Comparison of ENCODE assay signal across 9 cellular contexts in genomic region chr10:133309720-133310398, GRCh38. TPM values are rescaled to one million over a fixed set of nuclear protein-coding genes. Genes with fewer than 3 reads are reported as not detected.
A peak's percentile ranks its signal among the peaks of the same experiment; 100 is the strongest.
DNase-seq lines count a peak whose midpoint lies in the region; ATAC-seq and TF ChIP-seq lines count a peak whose summit lies in the region.
"Had no signal": no experiment of that assay in that cellular context is flagged by ENCODE, and none has a peak within 500 bp of the region (broad histone marks: within the 10 kb centered on the region; RNA-seq: fewer than 3 reads in every experiment).

No MANE protein-coding gene starts in this region.

- intact Hi-C loops in colonic mucosa (cut with DNase I), result loop anchor here (5.0 kb wide), 1 partner anchor 48 kb away; no protein-coding TSS in a partner anchor

- H3K27me3 ChIP-seq in colonic mucosa (no peaks in the 10 kb centered on the region), osteoblast (ENCODE audit: insufficient read depth, low read length) (no peaks in the 10 kb centered on the region), WERI-Rb-1 (ENCODE audit: insufficient read depth, low read depth, severe bottlenecking) (no peaks in the 10 kb centered on the region)

- H3K79me2 ChIP-seq in osteoblast (ENCODE audit: insufficient read depth, low read length), result peaks cover 35% of the 10 kb centered on the region

- H3K4me1 ChIP-seq in colonic mucosa (no peaks in the 10 kb centered on the region), osteoblast (ENCODE audit: insufficient read depth, low read length) (peaks cover 9% of the 10 kb centered on the region)

- H3K27ac ChIP-seq in colonic mucosa (peak overlapping the region; percentile 97), osteoblast (ENCODE audit: low read depth, low read length) (no peak overlapping the region), WERI-Rb-1 (no peak overlapping the region)

- no peak overlapping the region for H2AFZ ChIP-seq in osteoblast (ENCODE audit: low read length)

- peak overlapping the region in 1 of 2 donors; percentile 72 for H3K9ac ChIP-seq in colonic mucosa (ENCODE audit: low read depth in 2 of 2, low read length in 2 of 2)

- no peak for TF ChIP-seq CTCF in colonic mucosa (IDR thresholded peaks at IDR 0.05)
- TF ChIP-seq CTCF in osteoblast (IDR thresholded peaks at IDR 0.05; ENCODE audit: extremely low read depth, low read depth, low read length), result no peak
- TF ChIP-seq CTCF in WERI-Rb-1 (IDR thresholded peaks at IDR 0.05; ENCODE audit: low read depth, low read length), result no peak

- H3K4me3 ChIP-seq in colonic mucosa, result peak overlapping the region; percentile 95
- H3K4me3 ChIP-seq in osteoblast (ENCODE audit: insufficient read depth, low read length), result no peak overlapping the region
- H3K4me3 ChIP-seq in WERI-Rb-1 (ENCODE audit: low read depth, low read length), result no peak overlapping the region

- ATAC-seq in GM21423 (IDR thresholded peaks at IDR 0.05; ENCODE audit: unreplicated experiment), result no peak
- ATAC-seq in GM19351 (IDR thresholded peaks at IDR 0.05; ENCODE audit: unreplicated experiment), result no peak

- H4K20me1 ChIP-seq in osteoblast (ENCODE audit: insufficient read depth, low read length), result peaks cover 26% of the 10 kb centered on the region

- H3K9me3 ChIP-seq in colonic mucosa, result no peaks in the 10 kb centered on the region
- H3K9me3 ChIP-seq in osteoblast (ENCODE audit: low read depth, low read length), result no peaks in the 10 kb centered on the region
- no peaks in the 10 kb centered on the region for H3K9me3 ChIP-seq in WERI-Rb-1 (ENCODE audit: severe bottlenecking)

- peak; percentile 36 for DNase-seq in DMS79 treated with DMSO at 0.1 percent for 48 hours (lab: John Stamatoyannopoulos, UW)
- peak; percentile 58 for DNase-seq in NCI-H2196 (lab: John Stamatoyannopoulos, UW; ENCODE audit: unreplicated experiment)
- peak; percentile 78 for DNase-seq in colonic mucosa
- DNase-seq in osteoblast (ENCODE audit: insufficient read length, low spot score, missing footprints), result no peak
- no peak for DNase-seq in WERI-Rb-1
- DNase-seq in HK-2 (ENCODE audit: unreplicated experiment), result no peak

- H3K36me3 ChIP-seq in colonic mucosa (no peaks in the 10 kb centered on the region), osteoblast (ENCODE audit: insufficient read depth, low read length) (peaks cover 12% of the 10 kb centered on the region), WERI-Rb-1 (peaks cover 30% of the 10 kb centered on the region)

- H3K4me2 ChIP-seq in osteoblast (ENCODE audit: insufficient read depth, low read length), result peak overlapping the region; percentile 94

RNA-seq across cellular contexts. Expression of gene ZNF511, which starts 1.1 kb away (rescaled TPM):
- total RNA-seq in colonic mucosa, result 10 to 100 TPM; 53.9 to 78.2 TPM
- 20.9 and 24.6 TPM in 2 replicates for total RNA-seq in osteoblast

RNA-seq across cellular contexts. Expression of gene TUBGCP2, which starts 1.2 kb away (rescaled TPM):
- 10 to 100 TPM; 64.7 to 67.5 TPM for total RNA-seq in colonic mucosa
- 60.8 and 63.6 TPM in 2 replicates for total RNA-seq in osteoblast

RNA-seq across cellular contexts. Expression of gene CALY, which starts 26.8 kb away (rescaled TPM):
- total RNA-seq in colonic mucosa (1 to 10 TPM in 1 of 2 donors, not detected in 1; 1.6 TPM), osteoblast (not detected in 2 replicates)

RNA-seq across cellular contexts. Expression of gene ADAM8, which starts 33.2 kb away (rescaled TPM):
- 1 to 10 TPM; 3.7 to 5.7 TPM for total RNA-seq in colonic mucosa
- 1.2 and 2.2 TPM in 2 replicates for total RNA-seq in osteoblast

RNA-seq across cellular contexts. Expression of gene PRAP1, which starts 37.3 kb away (rescaled TPM):
- total RNA-seq in colonic mucosa, result 10 to 100 TPM; 15.0 to 99.3 TPM
- not detected in 2 replicates for total RNA-seq in osteoblast
- total RNA-seq: frontal cortex had no signal

Comparison
In these comparisons a context has a peak if more than half of its experiments do, and no peak if none do; other contexts are left out.
1. DNase-seq: peak in DMS79 treated with DMSO at 0.1 percent for 48 hours (single experiment), NCI-H2196 (single experiment) and colonic mucosa (single experiment); none in osteoblast (single experiment), WERI-Rb-1 (single experiment) and HK-2 (single experiment).